In the genomic region with DNA sequence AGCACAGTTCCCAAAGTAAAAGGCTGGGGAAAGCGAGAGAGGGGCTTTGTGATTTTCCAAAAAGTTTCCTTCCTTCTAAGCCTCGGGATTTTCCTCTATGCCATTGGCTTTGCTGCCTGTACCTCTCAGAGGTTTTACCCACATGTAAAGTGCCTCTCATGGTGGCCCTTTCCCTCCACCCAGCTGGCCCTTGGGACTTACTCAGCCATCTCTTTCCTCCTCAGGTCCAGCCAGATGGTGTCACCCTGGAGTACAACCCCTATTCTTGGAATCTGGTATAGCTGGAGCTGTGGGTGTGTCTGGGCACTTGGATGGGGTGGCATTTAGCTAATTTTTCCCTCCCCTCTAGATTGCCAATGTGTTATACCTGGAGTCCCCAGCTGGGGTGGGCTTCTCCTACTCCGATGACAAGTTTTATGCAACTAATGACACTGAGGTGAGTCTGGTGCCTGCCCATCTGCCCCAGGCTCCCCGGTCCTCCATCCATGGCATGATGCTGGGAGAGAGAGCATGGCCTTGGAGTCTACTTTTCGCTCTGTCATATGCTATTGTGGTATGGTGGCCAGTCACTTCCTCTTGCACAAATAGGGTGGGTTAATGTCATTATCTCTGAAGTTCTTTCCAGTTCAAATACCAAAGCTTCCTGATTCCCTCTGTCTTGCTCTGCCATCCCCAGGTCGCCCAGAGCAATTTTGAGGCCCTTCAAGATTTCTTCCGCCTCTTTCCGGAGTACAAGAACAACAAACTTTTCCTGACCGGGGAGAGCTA, we compare ENCODE assay signal across 8 cellular contexts. TPM values are rescaled to one million over a fixed set of nuclear protein-coding genes. Genes with fewer than 3 reads are reported as not detected.
DNase-seq lines count a peak whose midpoint lies in the region; ATAC-seq and TF ChIP-seq lines count a peak whose summit lies in the region.

No MANE protein-coding gene starts in this region.

- H3K4me1 ChIP-seq in neural progenitor cell = peaks cover 10% of the 10 kb centered on the region

- no peaks in the 10 kb centered on the region for H3K9me3 Mint-ChIP-seq in stimulated activated naive CD8-positive, alpha-beta T cell treated with anti-CD3 and anti-CD28 coated beads, Interleukin-15, Interleukin-2, amounts not matched to agents 100 ng/mL and 50 ng/mL, for 24 hours
- H3K9me3 Mint-ChIP-seq in neural progenitor cell = no peaks in the 10 kb centered on the region

- no peak for DNase-seq in stimulated activated naive CD8-positive, alpha-beta T cell treated with anti-CD3 and anti-CD28 coated beads, Interleukin-15, Interleukin-2, amounts not matched to agents 100 U/mL and 50 U/mL, for 24 hours
- DNase-seq in SK-MEL-5 (ENCODE audit: low read depth, low spot score) (peak; percentile 60), epithelial cell of proximal tubule (ENCODE audit: low read depth) (no peak), neural progenitor cell (ENCODE audit: low spot score) (peak; percentile 24)

- H3K27me3 ChIP-seq in neural progenitor cell = peaks cover 9% of the 10 kb centered on the region

- H3K4me1 Mint-ChIP-seq in stimulated activated naive CD8-positive, alpha-beta T cell treated with anti-CD3 and anti-CD28 coated beads, Interleukin-15, Interleukin-2, amounts not matched to agents 100 ng/mL and 50 ng/mL, for 24 hours (ENCODE audit: low read depth) = peaks cover 36% of the 10 kb centered on the region
- peaks cover 32% of the 10 kb centered on the region for H3K4me1 Mint-ChIP-seq in neural progenitor cell

- H3K36me3 Mint-ChIP-seq in stimulated activated naive CD8-positive, alpha-beta T cell treated with anti-CD3 and anti-CD28 coated beads, Interleukin-15, Interleukin-2, amounts not matched to agents 100 ng/mL and 50 ng/mL, for 24 hours (ENCODE audit: low read depth) = peaks cover 13% of the 10 kb centered on the region
- peaks cover 6% of the 10 kb centered on the region for H3K36me3 Mint-ChIP-seq in neural progenitor cell

- H3F3A ChIP-seq in neural progenitor cell (ENCODE audit: low read depth) = peaks cover 4% of the 10 kb centered on the region

- no peaks in the 10 kb centered on the region for H3K79me2 ChIP-seq in neural progenitor cell (ENCODE audit: low read depth)

- H3K27me3 Mint-ChIP-seq in stimulated activated naive CD8-positive, alpha-beta T cell treated with anti-CD3 and anti-CD28 coated beads, Interleukin-15, Interleukin-2, amounts not matched to agents 100 ng/mL and 50 ng/mL, for 24 hours = no peaks in the 10 kb centered on the region
- peaks cover 9% of the 10 kb centered on the region for H3K27me3 Mint-ChIP-seq in neural progenitor cell (ENCODE audit: insufficient read depth, low read depth)

- no peaks in the 10 kb centered on the region for H3K9me3 ChIP-seq in neural progenitor cell (ENCODE audit: low read depth)

- no peak for ATAC-seq in stimulated activated naive CD8-positive, alpha-beta T cell treated with anti-CD3 and anti-CD28 coated beads, Interleukin-15, Interleukin-2, amounts not matched to agents 100 U/mL and 50 U/mL, for 24 hours
- ATAC-seq in HG03432 (IDR thresholded peaks at IDR 0.05; ENCODE audit: unreplicated experiment) = no peak
- ATAC-seq in GM21786 (IDR thresholded peaks at IDR 0.05; ENCODE audit: unreplicated experiment) = no peak
- no peak for ATAC-seq in GM18498 (IDR thresholded peaks at IDR 0.05; ENCODE audit: unreplicated experiment)

- no peak overlapping the region for H3K27ac ChIP-seq in neural progenitor cell

- H3K4me3 ChIP-seq in epithelial cell of proximal tubule (ENCODE audit: low read depth, low read length) (peak overlapping the region; percentile 87), neural progenitor cell (peak overlapping the region; percentile 88)

- H3K36me3 ChIP-seq in neural progenitor cell = no peaks in the 10 kb centered on the region

- in situ Hi-C loops in SK-MEL-5 (cut with HindIII; ENCODE audit: low pct_unique_long_range_greater_than_20kb, low sequenced_read_pairs) = no loop called here

- H3K9ac ChIP-seq in neural progenitor cell = no peak overlapping the region

- TF ChIP-seq CTCF in epithelial cell of proximal tubule (conservative IDR thresholded peaks at IDR 0.05; ENCODE audit: low read depth, low read length) (peak; percentile 53), neural progenitor cell (IDR thresholded peaks at IDR 0.05) (no peak)

- no peaks in the 10 kb centered on the region for H4K20me1 ChIP-seq in neural progenitor cell (ENCODE audit: low read depth)

- H3K4me3 Mint-ChIP-seq in stimulated activated naive CD8-positive, alpha-beta T cell treated with anti-CD3 and anti-CD28 coated beads, Interleukin-15, Interleukin-2, amounts not matched to agents 100 ng/mL and 50 ng/mL, for 24 hours = peak overlapping the region; percentile 89
- H3K4me3 Mint-ChIP-seq in neural progenitor cell = peak overlapping the region; percentile 94

- peak overlapping the region; percentile 91 for H3K4me2 ChIP-seq in neural progenitor cell

- peak overlapping the region; percentile 79 for H3K27ac Mint-ChIP-seq in stimulated activated naive CD8-positive, alpha-beta T cell treated with anti-CD3 and anti-CD28 coated beads, Interleukin-15, Interleukin-2, amounts not matched to agents 100 ng/mL and 50 ng/mL, for 24 hours
- no peak overlapping the region for H3K27ac Mint-ChIP-seq in neural progenitor cell

- no peak overlapping the region for H2AFZ ChIP-seq in neural progenitor cell (replicated peaks)

RNA-seq across cellular contexts. Expression of a gene that starts 1.1 kb away (rescaled TPM):
- 447 and 457 TPM in 2 replicates for total RNA-seq in SK-MEL-5 (2014; rRNA removed; shearing (Covaris generic))
- polyA plus RNA-seq in SK-MEL-5 (2015; cell fraction: cytosol; rRNA removed) = 1,285 and 1,383 TPM in 2 replicates
- 906 and 1,065 TPM in 2 replicates for polyA plus RNA-seq in SK-MEL-5 (2015; cell fraction: nucleus; rRNA removed)
- total RNA-seq in epithelial cell of proximal tubule (42.7 and 62.5 TPM in 2 replicates), neural progenitor cell (ENCODE audit: low replicate concordance) (15.1 and 30.9 TPM in 2 replicates)

RNA-seq across cellular contexts. Expression of a gene that starts 1.2 kb away (rescaled TPM):
- total RNA-seq in SK-MEL-5 (2014; rRNA removed; shearing (Covaris generic)) = 7.1 and 8.9 TPM in 2 replicates
- 5.3 and 8.8 TPM in 2 replicates for polyA plus RNA-seq in SK-MEL-5 (2015; cell fraction: cytosol; rRNA removed)
- polyA plus RNA-seq in SK-MEL-5 (2015; cell fraction: nucleus; rRNA removed) = 18.6 and 23.3 TPM in 2 replicates
- 3.2 and 6.9 TPM in 2 replicates for total RNA-seq in epithelial cell of proximal tubule
- 0.24 and 1.2 TPM in 2 replicates for total RNA-seq in neural progenitor cell (ENCODE audit: low replicate concordance)

RNA-seq across cellular contexts. Expression of a gene that starts 4.8 kb away (rescaled TPM):
- total RNA-seq in SK-MEL-5 (2014; rRNA removed; shearing (Covaris generic)) = 1.3 and 2.2 TPM in 2 replicates
- polyA plus RNA-seq in SK-MEL-5 (2015; cell fraction: cytosol; rRNA removed) = 0.63 and 0.69 TPM in 2 replicates
- 12.0 and 28.6 TPM in 2 replicates for polyA plus RNA-seq in SK-MEL-5 (2015; cell fraction: nucleus; rRNA removed)
- total RNA-seq in epithelial cell of proximal tubule = 0.87 TPM in 1 of 2 replicates, not detected in the other
- total RNA-seq in neural progenitor cell (ENCODE audit: low replicate concordance) = 0.43 and 0.54 TPM in 2 replicates

RNA-seq across cellular contexts. Expression of a gene that starts 11.2 kb away (rescaled TPM):
- total RNA-seq in SK-MEL-5 (2014; rRNA removed; shearing (Covaris generic)) = 11.5 and 13.7 TPM in 2 replicates
- 12.5 and 14.3 TPM in 2 replicates for polyA plus RNA-seq in SK-MEL-5 (2015; cell fraction: cytosol; rRNA removed)
- 5.4 and 9.3 TPM in 2 replicates for polyA plus RNA-seq in SK-MEL-5 (2015; cell fraction: nucleus; rRNA removed)
- total RNA-seq in epithelial cell of proximal tubule = 7.3 and 14.2 TPM in 2 replicates
- total RNA-seq in neural progenitor cell (ENCODE audit: low replicate concordance) = 10.7 and 16.6 TPM in 2 replicates

RNA-seq across cellular contexts. Expression of a gene that starts 19.7 kb away (rescaled TPM):
- total RNA-seq in SK-MEL-5 (2014; rRNA removed; shearing (Covaris generic)) = 18.5 and 19.9 TPM in 2 replicates
- 39.4 and 44.0 TPM in 2 replicates for polyA plus RNA-seq in SK-MEL-5 (2015; cell fraction: cytosol; rRNA removed)
- polyA plus RNA-seq in SK-MEL-5 (2015; cell fraction: nucleus; rRNA removed) = 3.8 and 7.0 TPM in 2 replicates
- total RNA-seq in epithelial cell of proximal tubule = 20.9 and 38.5 TPM in 2 replicates
- total RNA-seq in neural progenitor cell (ENCODE audit: low replicate concordance) = 22.3 and 54.4 TPM in 2 replicates

Comparison
In these comparisons a context has a peak if more than half of its experiments do, and no peak if none do; other contexts are left out.
1. DNase-seq: peak in SK-MEL-5 (single experiment) and neural progenitor cell (single experiment); none in stimulated activated naive CD8-positive, alpha-beta T cell treated with anti-CD3 and anti-CD28 coated beads, Interleukin-15, Interleukin-2, amounts not matched to agents 100 U/mL and 50 U/mL, for 24 hours (single experiment) and epithelial cell of proximal tubule (single experiment).